27 cellular contexts compared by ENCODE assay signal in the genomic region with DNA sequence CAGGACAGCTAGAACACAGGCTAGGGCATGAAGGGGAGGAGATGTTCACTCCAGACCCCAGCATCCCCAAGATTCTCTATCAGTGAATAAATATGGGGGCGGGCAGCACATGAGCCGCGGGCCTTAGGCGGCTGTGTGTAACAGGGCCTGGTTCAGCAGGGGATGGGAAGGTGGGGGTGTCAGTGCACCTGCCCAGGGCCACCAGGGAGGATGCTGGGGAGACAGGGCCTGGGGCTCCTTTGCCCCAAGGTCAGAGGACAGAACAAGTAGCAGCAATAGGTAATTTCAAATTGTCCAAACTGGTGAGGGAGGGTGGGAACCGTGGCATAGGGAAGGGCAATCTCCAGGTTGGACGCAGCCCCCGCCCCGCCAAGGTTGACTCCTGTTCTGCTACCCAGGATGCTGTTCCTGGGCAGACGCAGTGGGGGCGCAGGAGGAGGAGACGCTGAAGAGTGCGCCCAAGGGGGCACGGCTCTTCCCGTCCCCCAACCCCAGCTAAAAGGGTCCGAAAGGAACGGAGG. TPM values are rescaled to one million over a fixed set of nuclear protein-coding genes. Genes with fewer than 3 reads are reported as not detected.
DNase-seq lines count a peak whose midpoint lies in the region; TF ChIP-seq lines count a peak whose summit lies in the region.
"Had no signal": no experiment of that assay in that cellular context is flagged by ENCODE, and none has a peak within 500 bp of the region (broad histone marks: within the 10 kb centered on the region; RNA-seq: fewer than 3 reads in every experiment).

No MANE protein-coding gene starts in this region.

- no peak overlapping the region for H3K9ac ChIP-seq in neural progenitor cell
- H3K9ac ChIP-seq: GM23248, KMS-11 had no signal

- H3K9me3 Mint-ChIP-seq in neural progenitor cell (no peaks in the 10 kb centered on the region), type B pancreatic cell (no peaks in the 10 kb centered on the region)
- H3K9me3 Mint-ChIP-seq: activated T-cell treated with anti-CD3 and anti-CD28 coated beads, Interleukin-2, amount 50 U/mL, for 24 hours; CD4-positive, alpha-beta memory T cell; HFFc6 had no signal

- peaks cover 22% of the 10 kb centered on the region for H3K4me1 Mint-ChIP-seq in neural progenitor cell
- H3K4me1 Mint-ChIP-seq in type B pancreatic cell (ENCODE audit: unreplicated experiment): peaks cover 14% of the 10 kb centered on the region
- H3K4me1 Mint-ChIP-seq: CD4-positive, alpha-beta memory T cell; stimulated activated memory B cell treated with anti-CD40 and anti-IgM and Interleukin-4, amounts not matched to agents 10 μg/mL and 1 μg/mL and 100 μg/mL, for 72 hours had no signal

- peaks cover 13% of the 10 kb centered on the region for H3F3A ChIP-seq in neural progenitor cell (ENCODE audit: low read depth)

- BruUV-seq in OCI-LY7 (replicated peaks; lab: Mats Ljungman, UMichigan): no TSS peak

- POLR2A ChIA-PET in OCI-LY7 (lab: Charles Lee): no interaction called here

- H3K36me3 ChIP-seq in neural progenitor cell (no peaks in the 10 kb centered on the region), OCI-LY7 (ENCODE audit: insufficient read depth, low read length) (no peaks in the 10 kb centered on the region)
- H3K36me3 ChIP-seq: uterus had no signal

- H3K4me1 ChIP-seq in neural progenitor cell (peaks cover 34% of the 10 kb centered on the region), OCI-LY7 (ENCODE audit: insufficient read depth, low read length, poor library complexity, severe bottlenecking) (no peaks in the 10 kb centered on the region)
- H3K4me1 ChIP-seq: uterus had no signal

- H3K4me3 ChIP-seq in coronary artery (no peak overlapping the region), neural progenitor cell (no peak overlapping the region), OCI-LY7 (ENCODE audit: low read depth, low read length, poor library complexity, severe bottlenecking) (no peak overlapping the region)
- H3K4me3 ChIP-seq: esophagus squamous epithelium, GM23248, MG63, uterus had no signal

- H3K4me2 ChIP-seq in neural progenitor cell (no peak overlapping the region), OCI-LY7 (ENCODE audit: low read length) (no peak overlapping the region)
- H3K4me2 ChIP-seq: KMS-11 had no signal

- H3K79me2 ChIP-seq in neural progenitor cell (ENCODE audit: low read depth): no peaks in the 10 kb centered on the region
- no peaks in the 10 kb centered on the region for H3K79me2 ChIP-seq in OCI-LY7 (ENCODE audit: insufficient read depth, low read depth, low read length)

- H3K4me3 Mint-ChIP-seq in neural progenitor cell (no peak overlapping the region), type B pancreatic cell (no peak overlapping the region)
- H3K4me3 Mint-ChIP-seq: activated T-cell treated with anti-CD3 and anti-CD28 coated beads, Interleukin-2, amount 50 U/mL, for 24 hours; CD4-positive, alpha-beta memory T cell; HFFc6; stimulated activated memory B cell treated with anti-CD40 and anti-IgM and Interleukin-4, amounts not matched to agents 10 μg/mL and 1 μg/mL and 100 μg/mL, for 72 hours had no signal

- H3K27ac ChIP-seq in coronary artery: no peak overlapping the region
- no peak overlapping the region for H3K27ac ChIP-seq in neural progenitor cell
- H3K27ac ChIP-seq in OCI-LY7 (ENCODE audit: low read depth, low read length, poor library complexity, severe bottlenecking): no peak overlapping the region
- H3K27ac ChIP-seq: esophagus squamous epithelium, foreskin keratinocyte, GM23248, KMS-11, uterus had no signal

- CTCF ChIA-PET in OCI-LY7 (lab: Charles Lee; ENCODE audit: unreplicated experiment): no interaction called here

- H3K9me2 ChIP-seq in OCI-LY7 (ENCODE audit: insufficient read depth, low read length): no peaks in the 10 kb centered on the region

- peak overlapping the region; percentile 66 for H3K27ac Mint-ChIP-seq in neural progenitor cell
- no peak overlapping the region for H3K27ac Mint-ChIP-seq in type B pancreatic cell
- H3K27ac Mint-ChIP-seq: activated T-cell treated with anti-CD3 and anti-CD28 coated beads, Interleukin-2, amount 50 U/mL, for 24 hours; CD4-positive, alpha-beta memory T cell; HFFc6; stimulated activated memory B cell treated with anti-CD40 and anti-IgM and Interleukin-4, amounts not matched to agents 10 μg/mL and 1 μg/mL and 100 μg/mL, for 72 hours had no signal

- DNase-seq in activated effector memory CD4-positive, alpha-beta T cell treated with anti-CD3 and anti-CD28 coated beads, Interleukin-2, amount 50 U/mL, for 16 hours: peak; percentile 36
- no peak for DNase-seq in activated effector memory CD4-positive, alpha-beta T cell treated with Interleukin-2 at 50 U/mL for 16 hours
- DNase-seq in coronary artery (ENCODE audit: low spot score) (peak; percentile 38), neural progenitor cell (ENCODE audit: low spot score) (no peak), type B pancreatic cell (ENCODE audit: extremely low spot score, unreplicated experiment) (peak; percentile 66), HK-2 (ENCODE audit: unreplicated experiment) (no peak), HuH-7 (ENCODE audit: low spot score) (no peak), OCI-LY7 (ENCODE audit: low spot score) (no peak)
- DNase-seq: activated T-cell treated with anti-CD3 and anti-CD28 coated beads, Interleukin-2, amount 50 U/mL, for 24 hours; CD4-positive, alpha-beta memory T cell; central memory CD4-positive, alpha-beta T cell; dermis blood vessel endothelial cell; esophagus squamous epithelium; foreskin keratinocyte; GM23248; HFFc6; left ventricle myocardium superior; MG63; NCI-H1105; NCI-H1930; NCI-H2171 treated with DMSO at 0.1 percent for 48 hours; NCI-H526 treated with DMSO at 0.1 percent for 48 hours; nucleus accumbens; stimulated activated CD4-positive, alpha-beta T cell treated with anti-CD3 and anti-CD28 coated beads, Interleukin-15, amount 100 ng/mL, for 24 hours had no signal

- H3K27me3 Mint-ChIP-seq in neural progenitor cell (ENCODE audit: insufficient read depth, low read depth) (peaks cover 4% of the 10 kb centered on the region), type B pancreatic cell (peaks cover 9% of the 10 kb centered on the region)

- H3K36me3 Mint-ChIP-seq in neural progenitor cell: no peaks in the 10 kb centered on the region
- H3K36me3 Mint-ChIP-seq in type B pancreatic cell: no peaks in the 10 kb centered on the region
- H3K36me3 Mint-ChIP-seq: CD4-positive, alpha-beta memory T cell; stimulated activated memory B cell treated with anti-CD40 and anti-IgM and Interleukin-4, amounts not matched to agents 10 μg/mL and 1 μg/mL and 100 μg/mL, for 72 hours had no signal

- no peak overlapping the region for H2AFZ ChIP-seq in neural progenitor cell (replicated peaks)
- no peak overlapping the region for H2AFZ ChIP-seq in OCI-LY7 (ENCODE audit: low read length)
- H2AFZ ChIP-seq: GM23248 had no signal

- H3K9me3 ChIP-seq in neural progenitor cell (ENCODE audit: low read depth): no peaks in the 10 kb centered on the region
- H3K9me3 ChIP-seq in OCI-LY7 (ENCODE audit: low read length): no peaks in the 10 kb centered on the region
- H3K9me3 ChIP-seq: esophagus squamous epithelium, MG63, uterus had no signal

- H3K27me3 ChIP-seq in neural progenitor cell: no peaks in the 10 kb centered on the region
- H3K27me3 ChIP-seq: foreskin keratinocyte, MG63, uterus had no signal

- TF ChIP-seq CTCF in coronary artery (IDR thresholded peaks at IDR 0.05) (no peak), neural progenitor cell (IDR thresholded peaks at IDR 0.05) (no peak), type B pancreatic cell (conservative IDR thresholded peaks at IDR 0.05) (no peak), OCI-LY7 (conservative IDR thresholded peaks at IDR 0.05; ENCODE audit: low read length) (no peak)

- H4K20me1 ChIP-seq in neural progenitor cell (ENCODE audit: low read depth): no peaks in the 10 kb centered on the region
- H4K20me1 ChIP-seq in OCI-LY7 (ENCODE audit: insufficient read depth, low read length): no peaks in the 10 kb centered on the region

- intact Hi-C loops in OCI-LY7 (cut with micrococcal nuclease; ENCODE audit: unreplicated experiment): no loop called here

RNA-seq across cellular contexts. Expression of a gene that starts 16.2 kb away (rescaled TPM):
- 0.21 and 1.2 TPM in 2 replicates for total RNA-seq in neural progenitor cell (ENCODE audit: low replicate concordance)
- 5.4 and 23.6 TPM in 2 replicates for total RNA-seq in type B pancreatic cell (ENCODE audit: low replicate concordance)
- total RNA-seq in OCI-LY7 (2014; rRNA removed; shearing (Covaris generic)): not detected in 2 replicates
- not detected in 2 replicates for total RNA-seq in OCI-LY7 (2022)
- total RNA-seq: CD4-positive, alpha-beta memory T cell had no signal

Comparison
In these comparisons a context has a peak if more than half of its experiments do, and no peak if none do; other contexts are left out.
1. DNase-seq: peak in activated effector memory CD4-positive, alpha-beta T cell treated with anti-CD3 and anti-CD28 coated beads, Interleukin-2, amount 50 U/mL, for 16 hours (single experiment), coronary artery (single experiment) and type B pancreatic cell (single experiment); none in activated effector memory CD4-positive, alpha-beta T cell treated with Interleukin-2 at 50 U/mL for 16 hours (single experiment), neural progenitor cell (single experiment), HK-2 (single experiment), HuH-7 (single experiment) and OCI-LY7 (single experiment).